In the genomic region with DNA sequence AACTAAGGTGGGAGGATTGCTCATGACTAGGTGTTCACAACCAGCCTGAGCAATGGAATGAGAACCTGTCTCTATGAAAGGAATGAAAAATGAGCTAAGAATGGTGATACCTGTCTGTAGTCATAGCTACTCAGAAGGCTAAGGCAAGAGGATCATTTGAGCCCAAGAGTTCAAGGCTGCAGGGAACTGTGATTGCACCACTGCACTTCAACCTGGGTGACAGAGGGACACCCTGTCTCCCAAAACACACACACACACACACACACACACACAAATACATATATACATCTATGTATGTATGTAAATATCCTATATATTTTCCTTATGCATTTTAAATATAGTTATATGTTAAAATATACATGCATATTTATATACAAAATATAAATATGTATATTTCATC, we compare ENCODE assay signal across 2 cellular contexts.
TF ChIP-seq lines count a peak whose summit lies in the region.

No MANE protein-coding gene starts in this region.

TF ChIP-seq in HepG2, 621 proteins besides CTCF, POLR2A, EP300 and RAD21 (continues in another document):
- no peak for TF ChIP-seq ZNF343 (CRISPR knock-in tag; IDR thresholded peaks at IDR 0.05)
- TF ChIP-seq, protein P1, sequence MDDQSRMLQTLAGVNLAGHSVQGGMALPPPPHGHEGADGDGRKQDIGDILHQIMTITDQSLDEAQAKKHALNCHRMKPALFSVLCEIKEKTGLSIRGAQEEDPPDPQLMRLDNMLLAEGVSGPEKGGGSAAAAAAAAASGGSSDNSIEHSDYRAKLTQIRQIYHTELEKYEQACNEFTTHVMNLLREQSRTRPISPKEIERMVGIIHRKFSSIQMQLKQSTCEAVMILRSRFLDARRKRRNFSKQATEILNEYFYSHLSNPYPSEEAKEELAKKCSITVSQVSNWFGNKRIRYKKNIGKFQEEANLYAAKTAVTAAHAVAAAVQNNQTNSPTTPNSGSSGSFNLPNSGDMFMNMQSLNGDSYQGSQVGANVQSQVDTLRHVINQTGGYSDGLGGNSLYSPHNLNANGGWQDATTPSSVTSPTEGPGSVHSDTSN (CRISPR knock-in tag; IDR thresholded peaks at IDR 0.05; ENCODE audit: borderline replicate concordance) = no peak
- TF ChIP-seq CEBPB (IDR thresholded peaks at IDR 0.05; ENCODE audit: borderline replicate concordance, low read depth, low read length) = peak; percentile 61; the same call in 1 of the 2 replicates
- no peak for TF ChIP-seq LCORL (IDR thresholded peaks at IDR 0.05)
- no peak for TF ChIP-seq LCORL (CRISPR knock-in tag; IDR thresholded peaks at IDR 0.05)
- TF ChIP-seq ZNF160 (CRISPR knock-in tag; IDR thresholded peaks at IDR 0.05) = no peak
- TF ChIP-seq SALL1 (CRISPR knock-in tag; IDR thresholded peaks at IDR 0.05) = peak; percentile 55
- TF ChIP-seq, protein P2, sequence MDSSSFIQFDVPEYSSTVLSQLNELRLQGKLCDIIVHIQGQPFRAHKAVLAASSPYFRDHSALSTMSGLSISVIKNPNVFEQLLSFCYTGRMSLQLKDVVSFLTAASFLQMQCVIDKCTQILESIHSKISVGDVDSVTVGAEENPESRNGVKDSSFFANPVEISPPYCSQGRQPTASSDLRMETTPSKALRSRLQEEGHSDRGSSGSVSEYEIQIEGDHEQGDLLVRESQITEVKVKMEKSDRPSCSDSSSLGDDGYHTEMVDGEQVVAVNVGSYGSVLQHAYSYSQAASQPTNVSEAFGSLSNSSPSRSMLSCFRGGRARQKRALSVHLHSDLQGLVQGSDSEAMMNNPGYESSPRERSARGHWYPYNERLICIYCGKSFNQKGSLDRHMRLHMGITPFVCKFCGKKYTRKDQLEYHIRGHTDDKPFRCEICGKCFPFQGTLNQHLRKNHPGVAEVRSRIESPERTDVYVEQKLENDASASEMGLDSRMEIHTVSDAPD (CRISPR knock-in tag; IDR thresholded peaks at IDR 0.05) = no peak
- TF ChIP-seq MXI1 (IDR thresholded peaks at IDR 0.05; ENCODE audit: borderline replicate concordance, low read depth, low read length) = no peak
- TF ChIP-seq RELA (CRISPR knock-in tag; IDR thresholded peaks at IDR 0.05) = no peak
- TF ChIP-seq, protein P3, sequence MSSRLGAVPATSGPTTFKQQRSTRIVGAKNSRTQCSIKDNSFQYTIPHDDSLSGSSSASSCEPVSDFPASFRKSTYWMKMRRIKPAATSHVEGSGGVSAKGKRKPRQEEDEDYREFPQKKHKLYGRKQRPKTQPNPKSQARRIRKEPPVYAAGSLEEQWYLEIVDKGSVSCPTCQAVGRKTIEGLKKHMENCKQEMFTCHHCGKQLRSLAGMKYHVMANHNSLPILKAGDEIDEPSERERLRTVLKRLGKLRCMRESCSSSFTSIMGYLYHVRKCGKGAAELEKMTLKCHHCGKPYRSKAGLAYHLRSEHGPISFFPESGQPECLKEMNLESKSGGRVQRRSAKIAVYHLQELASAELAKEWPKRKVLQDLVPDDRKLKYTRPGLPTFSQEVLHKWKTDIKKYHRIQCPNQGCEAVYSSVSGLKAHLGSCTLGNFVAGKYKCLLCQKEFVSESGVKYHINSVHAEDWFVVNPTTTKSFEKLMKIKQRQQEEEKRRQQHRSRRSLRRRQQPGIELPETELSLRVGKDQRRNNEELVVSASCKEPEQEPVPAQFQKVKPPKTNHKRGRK (CRISPR knock-in tag; IDR thresholded peaks at IDR 0.05) = no peak
- TF ChIP-seq SNAPC2 (CRISPR knock-in tag; IDR thresholded peaks at IDR 0.05) = no peak
- TF ChIP-seq, protein P4, sequence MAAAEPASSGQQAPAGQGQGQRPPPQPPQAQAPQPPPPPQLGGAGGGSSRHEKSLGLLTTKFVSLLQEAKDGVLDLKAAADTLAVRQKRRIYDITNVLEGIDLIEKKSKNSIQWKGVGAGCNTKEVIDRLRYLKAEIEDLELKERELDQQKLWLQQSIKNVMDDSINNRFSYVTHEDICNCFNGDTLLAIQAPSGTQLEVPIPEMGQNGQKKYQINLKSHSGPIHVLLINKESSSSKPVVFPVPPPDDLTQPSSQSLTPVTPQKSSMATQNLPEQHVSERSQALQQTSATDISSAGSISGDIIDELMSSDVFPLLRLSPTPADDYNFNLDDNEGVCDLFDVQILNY (CRISPR knock-in tag; conservative IDR thresholded peaks at IDR 0.05) = no peak
- no peak for TF ChIP-seq ZC3H4 (CRISPR knock-in tag; IDR thresholded peaks at IDR 0.05; ENCODE audit: borderline replicate concordance)
- no peak for TF ChIP-seq KLF13 (CRISPR knock-in tag; IDR thresholded peaks at IDR 0.05)
- no peak for TF ChIP-seq ATF7 (IDR thresholded peaks at IDR 0.05)
- no peak for TF ChIP-seq ATF7 (CRISPR knock-in tag; IDR thresholded peaks at IDR 0.05)
- TF ChIP-seq CEBPG (CRISPR knock-in tag; IDR thresholded peaks at IDR 0.05) = peak; percentile 42; the same call in 1 of the 2 replicates
- peak; percentile 68 for TF ChIP-seq HNF4A (CRISPR knock-in tag; IDR thresholded peaks at IDR 0.05)
- TF ChIP-seq ZNF441 (CRISPR knock-in tag; IDR thresholded peaks at IDR 0.05; ENCODE audit: borderline replicate concordance) = no peak
- TF ChIP-seq FLYWCH1 (CRISPR knock-in tag; IDR thresholded peaks at IDR 0.05) = no peak
- TF ChIP-seq ZNF772 (CRISPR knock-in tag; IDR thresholded peaks at IDR 0.05) = no peak
- no peak for TF ChIP-seq MIER2 (CRISPR knock-in tag; IDR thresholded peaks at IDR 0.05)
- peak; percentile 41 for TF ChIP-seq RFX1 (IDR thresholded peaks at IDR 0.05)
- no peak for TF ChIP-seq ZNF143 (CRISPR knock-in tag; IDR thresholded peaks at IDR 0.05)
- no peak for TF ChIP-seq GTF3A (CRISPR knock-in tag; conservative IDR thresholded peaks at IDR 0.05)
- TF ChIP-seq ATRX (CRISPR knock-in tag; IDR thresholded peaks at IDR 0.05; ENCODE audit: borderline replicate concordance) = no peak
- TF ChIP-seq SOX6 (IDR thresholded peaks at IDR 0.05) = no peak
- no peak for TF ChIP-seq SOX6 (CRISPR knock-in tag; IDR thresholded peaks at IDR 0.05)
- TF ChIP-seq, protein P5, sequence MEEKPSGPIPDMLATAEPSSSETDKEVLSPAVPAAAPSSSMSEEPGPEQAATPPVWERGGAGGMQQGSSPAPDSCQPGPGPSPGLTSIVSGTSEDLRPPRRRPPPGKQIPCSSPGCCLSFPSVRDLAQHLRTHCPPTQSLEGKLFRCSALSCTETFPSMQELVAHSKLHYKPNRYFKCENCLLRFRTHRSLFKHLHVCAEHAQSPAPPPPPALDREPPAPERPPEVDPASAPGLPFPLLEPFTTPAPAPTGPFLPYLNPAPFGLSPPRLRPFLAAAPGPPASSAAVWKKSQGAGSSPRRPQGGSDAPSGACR (CRISPR knock-in tag; IDR thresholded peaks at IDR 0.05) = no peak
- peak; percentile 77 for TF ChIP-seq RARA (CRISPR knock-in tag; IDR thresholded peaks at IDR 0.05)
- no peak for TF ChIP-seq ETV5 (CRISPR knock-in tag; IDR thresholded peaks at IDR 0.05; ENCODE audit: borderline replicate concordance)
- no peak for TF ChIP-seq MTA1 (CRISPR knock-in tag; IDR thresholded peaks at IDR 0.05; ENCODE audit: borderline replicate concordance)
- no peak for TF ChIP-seq REXO4 (CRISPR knock-in tag; IDR thresholded peaks at IDR 0.05; ENCODE audit: borderline replicate concordance)
- TF ChIP-seq HNRNPL (IDR thresholded peaks at IDR 0.05; ENCODE audit: low read depth, low read length) = no peak
- no peak for TF ChIP-seq MEIS2 (CRISPR knock-in tag; IDR thresholded peaks at IDR 0.05)
- TF ChIP-seq NPAS2 (CRISPR knock-in tag; IDR thresholded peaks at IDR 0.05; ENCODE audit: borderline replicate concordance) = no peak
- no peak for TF ChIP-seq MYC (CRISPR knock-in tag; IDR thresholded peaks at IDR 0.05; ENCODE audit: borderline replicate concordance)
- TF ChIP-seq ZNF674 (CRISPR knock-in tag; IDR thresholded peaks at IDR 0.05; ENCODE audit: low read depth) = no peak

TF ChIP-seq in liver, 16 proteins besides CTCF, POLR2A, EP300 and RAD21:
- TF ChIP-seq HNF4G (IDR thresholded peaks at IDR 0.05) = no peak
- no peak for TF ChIP-seq JUND (IDR thresholded peaks at IDR 0.05)
- TF ChIP-seq SP1 (IDR thresholded peaks at IDR 0.05) = no peak
- no peak for TF ChIP-seq TAF1 (conservative IDR thresholded peaks at IDR 0.05)
- TF ChIP-seq FOXA2 (IDR thresholded peaks at IDR 0.05) = no peak
- TF ChIP-seq, protein P6, sequence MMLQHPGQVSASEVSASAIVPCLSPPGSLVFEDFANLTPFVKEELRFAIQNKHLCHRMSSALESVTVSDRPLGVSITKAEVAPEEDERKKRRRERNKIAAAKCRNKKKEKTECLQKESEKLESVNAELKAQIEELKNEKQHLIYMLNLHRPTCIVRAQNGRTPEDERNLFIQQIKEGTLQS (IDR thresholded peaks at IDR 0.05) = no peak
- no peak for TF ChIP-seq EGR1 (IDR thresholded peaks at IDR 0.05; ENCODE audit: low read depth in 2 of 2)
- TF ChIP-seq RXRA (IDR thresholded peaks at IDR 0.05) = no peak
- no peak for TF ChIP-seq GABPA (IDR thresholded peaks at IDR 0.05 in 1 of 2, conservative IDR thresholded peaks at IDR 0.05 in 1 of 2)
- TF ChIP-seq NR2F2 (IDR thresholded peaks at IDR 0.05) = no peak
- no peak for TF ChIP-seq FOXA1 (IDR thresholded peaks at IDR 0.05)
- TF ChIP-seq, protein P7, sequence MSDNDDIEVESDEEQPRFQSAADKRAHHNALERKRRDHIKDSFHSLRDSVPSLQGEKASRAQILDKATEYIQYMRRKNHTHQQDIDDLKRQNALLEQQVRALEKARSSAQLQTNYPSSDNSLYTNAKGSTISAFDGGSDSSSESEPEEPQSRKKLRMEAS (IDR thresholded peaks at IDR 0.05) = no peak
- TF ChIP-seq YY1 (IDR thresholded peaks at IDR 0.05) = no peak
- TF ChIP-seq, protein P8, sequence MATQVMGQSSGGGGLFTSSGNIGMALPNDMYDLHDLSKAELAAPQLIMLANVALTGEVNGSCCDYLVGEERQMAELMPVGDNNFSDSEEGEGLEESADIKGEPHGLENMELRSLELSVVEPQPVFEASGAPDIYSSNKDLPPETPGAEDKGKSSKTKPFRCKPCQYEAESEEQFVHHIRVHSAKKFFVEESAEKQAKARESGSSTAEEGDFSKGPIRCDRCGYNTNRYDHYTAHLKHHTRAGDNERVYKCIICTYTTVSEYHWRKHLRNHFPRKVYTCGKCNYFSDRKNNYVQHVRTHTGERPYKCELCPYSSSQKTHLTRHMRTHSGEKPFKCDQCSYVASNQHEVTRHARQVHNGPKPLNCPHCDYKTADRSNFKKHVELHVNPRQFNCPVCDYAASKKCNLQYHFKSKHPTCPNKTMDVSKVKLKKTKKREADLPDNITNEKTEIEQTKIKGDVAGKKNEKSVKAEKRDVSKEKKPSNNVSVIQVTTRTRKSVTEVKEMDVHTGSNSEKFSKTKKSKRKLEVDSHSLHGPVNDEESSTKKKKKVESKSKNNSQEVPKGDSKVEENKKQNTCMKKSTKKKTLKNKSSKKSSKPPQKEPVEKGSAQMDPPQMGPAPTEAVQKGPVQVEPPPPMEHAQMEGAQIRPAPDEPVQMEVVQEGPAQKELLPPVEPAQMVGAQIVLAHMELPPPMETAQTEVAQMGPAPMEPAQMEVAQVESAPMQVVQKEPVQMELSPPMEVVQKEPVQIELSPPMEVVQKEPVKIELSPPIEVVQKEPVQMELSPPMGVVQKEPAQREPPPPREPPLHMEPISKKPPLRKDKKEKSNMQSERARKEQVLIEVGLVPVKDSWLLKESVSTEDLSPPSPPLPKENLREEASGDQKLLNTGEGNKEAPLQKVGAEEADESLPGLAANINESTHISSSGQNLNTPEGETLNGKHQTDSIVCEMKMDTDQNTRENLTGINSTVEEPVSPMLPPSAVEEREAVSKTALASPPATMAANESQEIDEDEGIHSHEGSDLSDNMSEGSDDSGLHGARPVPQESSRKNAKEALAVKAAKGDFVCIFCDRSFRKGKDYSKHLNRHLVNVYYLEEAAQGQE (IDR thresholded peaks at IDR 0.05) = no peak
- TF ChIP-seq, protein P9, sequence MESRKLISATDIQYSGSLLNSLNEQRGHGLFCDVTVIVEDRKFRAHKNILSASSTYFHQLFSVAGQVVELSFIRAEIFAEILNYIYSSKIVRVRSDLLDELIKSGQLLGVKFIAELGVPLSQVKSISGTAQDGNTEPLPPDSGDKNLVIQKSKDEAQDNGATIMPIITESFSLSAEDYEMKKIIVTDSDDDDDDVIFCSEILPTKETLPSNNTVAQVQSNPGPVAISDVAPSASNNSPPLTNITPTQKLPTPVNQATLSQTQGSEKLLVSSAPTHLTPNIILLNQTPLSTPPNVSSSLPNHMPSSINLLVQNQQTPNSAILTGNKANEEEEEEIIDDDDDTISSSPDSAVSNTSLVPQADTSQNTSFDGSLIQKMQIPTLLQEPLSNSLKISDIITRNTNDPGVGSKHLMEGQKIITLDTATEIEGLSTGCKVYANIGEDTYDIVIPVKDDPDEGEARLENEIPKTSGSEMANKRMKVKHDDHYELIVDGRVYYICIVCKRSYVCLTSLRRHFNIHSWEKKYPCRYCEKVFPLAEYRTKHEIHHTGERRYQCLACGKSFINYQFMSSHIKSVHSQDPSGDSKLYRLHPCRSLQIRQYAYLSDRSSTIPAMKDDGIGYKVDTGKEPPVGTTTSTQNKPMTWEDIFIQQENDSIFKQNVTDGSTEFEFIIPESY (IDR thresholded peaks at IDR 0.05) = no peak
- TF ChIP-seq HNF4A (conservative IDR thresholded peaks at IDR 0.05) = no peak
